ENCODE assay signal across 7 cellular contexts in the genomic region with DNA sequence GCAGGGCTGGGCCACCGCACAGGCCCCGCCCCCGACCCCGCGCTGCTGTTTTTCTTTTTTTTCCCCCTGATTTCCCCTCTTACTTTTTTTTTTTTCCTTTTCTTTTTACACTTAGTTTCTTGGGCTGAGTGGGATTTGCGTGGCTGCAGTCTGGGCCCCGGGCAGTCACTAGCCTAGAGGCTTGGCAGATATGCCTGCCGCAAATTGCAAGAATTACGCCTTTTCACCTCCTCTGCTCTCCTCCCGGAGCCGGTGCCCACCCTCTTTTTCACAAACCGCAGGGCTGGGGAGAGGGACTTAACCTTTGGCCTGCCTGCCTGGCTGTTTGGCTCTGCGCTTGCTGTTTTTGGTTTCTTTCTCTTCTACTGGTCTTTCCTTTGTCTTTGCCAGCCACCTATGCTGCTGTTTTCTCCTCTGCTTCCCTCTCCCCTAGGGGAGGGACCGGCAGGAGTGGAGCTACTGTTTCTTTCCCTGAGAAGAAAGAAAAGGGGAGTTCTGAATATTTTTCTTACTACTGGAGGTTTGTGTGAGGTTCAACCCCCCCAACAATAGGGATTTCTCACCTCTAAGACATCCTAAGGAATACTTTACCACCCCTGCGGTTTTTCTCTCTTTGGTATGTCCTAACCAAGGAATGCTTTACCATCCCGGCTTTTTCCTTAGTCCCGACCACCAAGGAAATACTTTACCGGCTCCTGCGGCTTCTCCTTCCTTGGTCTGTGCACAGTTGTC. TPM values are rescaled to one million over a fixed set of nuclear protein-coding genes. Genes with fewer than 3 reads are reported as not detected.
DNase-seq lines count a peak whose midpoint lies in the region; ATAC-seq, FAIRE-seq and TF ChIP-seq lines count a peak whose summit lies in the region.

No MANE protein-coding gene starts in this region.

- H3K4me3 ChIP-seq in HCT116 (replicated peaks in 1 of 2; ENCODE audit: low read depth in 1 of 2, low read length in 2 of 2): peak overlapping the region; percentile 55 to 61

- peak overlapping the region; percentile 58 for H3K27ac ChIP-seq in HCT116 (ENCODE audit: low read depth, low read length)

- peaks cover 11 to 13% of the 10 kb centered on the region in 2 experiments; a peak in 3 of 4 replicates for H3K36me3 ChIP-seq in HCT116 (ENCODE audit: control insufficient read depth in 1 of 2, insufficient read depth in 2 of 2, low read length in 2 of 2)

- H3K9ac ChIP-seq in HCT116 (ENCODE audit: low read length): peak overlapping the region; percentile 59

- no peak for FAIRE-seq in GM12891 (lab: Jason Lieb, UNC)

- H3K4me1 Mint-ChIP-seq in neural crest cell: peaks cover 40% of the 10 kb centered on the region

- H3K4me3 Mint-ChIP-seq in neural crest cell: peak overlapping the region; percentile 89

- H3K4me2 ChIP-seq in HCT116 (ENCODE audit: low read length): peak overlapping the region; percentile 87

- H3K27ac Mint-ChIP-seq in neural crest cell (ENCODE audit: unreplicated experiment): peak overlapping the region; percentile 97

- no peaks in the 10 kb centered on the region for H3K27me3 Mint-ChIP-seq in neural crest cell (ENCODE audit: low read depth)

- H3K4me1 ChIP-seq in HCT116 (ENCODE audit: control insufficient read depth in 1 of 2, insufficient read depth in 2 of 2, low read length in 2 of 2): peaks cover 9 to 20% of the 10 kb centered on the region in 2 experiments; a peak in 3 of 4 replicates

- CTCF ChIA-PET in HCT116 (lab: Charles Lee): no interaction called here

- intact Hi-C loops in HCT116 (cut with micrococcal nuclease): loop anchor here (5.0 kb wide), 1 partner anchor 56 kb away; a partner anchor contains a TSS

- RAD21 ChIA-PET in HCT116 (lab: Charles Lee; ENCODE audit: low non-redundant PET in 1 of 2, low total read pairs in 2 of 2, uncharacterized antibody in 2 of 2, unreplicated experiment in 2 of 2): no interaction called here

- no TSS peak for BruUV-seq in HCT116 (replicated peaks; lab: Mats Ljungman, UMichigan)

- TF ChIP-seq CTCF in HCT116 (IDR thresholded peaks at IDR 0.05 in 2 of 3, conservative IDR thresholded peaks at IDR 0.05 in 1 of 3; ENCODE audit: borderline replicate concordance in 1 of 3, insufficient read depth in 1 of 3, low read depth in 2 of 3, low read length in 2 of 3): no peak
- no peak for TF ChIP-seq CTCF in neural crest cell (conservative IDR thresholded peaks at IDR 0.05)

- no peaks in the 10 kb centered on the region for H3K9me3 Mint-ChIP-seq in neural crest cell

- no peaks in the 10 kb centered on the region for H3K27me3 ChIP-seq in HCT116 (ENCODE audit: insufficient read depth, low read length)

- no peaks in the 10 kb centered on the region for H3K9me2 ChIP-seq in HCT116 (ENCODE audit: insufficient read depth)

- no peaks in the 10 kb centered on the region for H4K20me1 ChIP-seq in HCT116 (ENCODE audit: insufficient read depth)

- no peak overlapping the region for H2AFZ ChIP-seq in HCT116 (ENCODE audit: low read depth, low read length, poor library complexity, severe bottlenecking)

- peak; percentile 12 for DNase-seq in HCT116 (ENCODE audit: low read depth, low spot score)
- DNase-seq in UCSD-AML1 (lab: John Stamatoyannopoulos, UW; ENCODE audit: unreplicated experiment): peak; percentile 22
- peak; percentile 9 for DNase-seq in fibroblast of the conjunctiva (ENCODE audit: low read depth)
- DNase-seq in neural crest cell (ENCODE audit: low read depth, low spot score): peak; percentile 45
- DNase-seq in NCI-H1694 (lab: John Stamatoyannopoulos, UW): no peak
- no peak for DNase-seq in GM12891 (ENCODE audit: insufficient read length, low spot score)

- no peaks in the 10 kb centered on the region for H3K79me2 ChIP-seq in HCT116 (ENCODE audit: insufficient read depth, low read length)

- peaks cover 6% of the 10 kb centered on the region for H3K36me3 Mint-ChIP-seq in neural crest cell (ENCODE audit: low read depth)

- no peak for TF ChIP-seq POLR2A in HCT116 (IDR thresholded peaks at IDR 0.05; ENCODE audit: borderline replicate concordance, extremely low read depth, insufficient read depth, insufficient read length)
- no peak for TF ChIP-seq POLR2A in GM12891 (IDR thresholded peaks at IDR 0.05; ENCODE audit: low read depth, low read length)

- POLR2A ChIA-PET in HCT116 (lab: Charles Lee): interaction anchor here (1.3 kb wide), 1 partner anchor 11 kb away, joined by 3 read pairs; no protein-coding TSS in a partner anchor

- ATAC-seq in HCT116 (peak; percentile 73), HG03457 (IDR thresholded peaks at IDR 0.05; ENCODE audit: unreplicated experiment) (no peak)

- no peak for TF ChIP-seq RAD21 in HCT116 (IDR thresholded peaks at IDR 0.05; ENCODE audit: low read depth)

- no peaks in the 10 kb centered on the region for H3K9me3 ChIP-seq in HCT116 (ENCODE audit: control insufficient read depth in 1 of 2, insufficient read depth in 1 of 2, low read depth in 1 of 2, low read length in 2 of 2)

TF ChIP-seq in HCT116, 20 proteins besides CTCF, POLR2A, EP300 and RAD21:
- TF ChIP-seq ZFX (IDR thresholded peaks at IDR 0.05): no peak
- no peak for TF ChIP-seq ELF1 (IDR thresholded peaks at IDR 0.05; ENCODE audit: borderline replicate concordance, low read depth)
- TF ChIP-seq EZH2phosphoT487 (IDR thresholded peaks at IDR 0.05; ENCODE audit: borderline replicate concordance): no peak
- TF ChIP-seq, protein P1, sequence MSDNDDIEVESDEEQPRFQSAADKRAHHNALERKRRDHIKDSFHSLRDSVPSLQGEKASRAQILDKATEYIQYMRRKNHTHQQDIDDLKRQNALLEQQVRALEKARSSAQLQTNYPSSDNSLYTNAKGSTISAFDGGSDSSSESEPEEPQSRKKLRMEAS (IDR thresholded peaks at IDR 0.05): no peak

TF ChIP-seq in GM12891, 5 proteins besides CTCF, POLR2A, EP300 and RAD21:
- no peak for TF ChIP-seq POLR2AphosphoS5 (IDR thresholded peaks at IDR 0.05; ENCODE audit: low read depth, low read length)
- no peak for TF ChIP-seq SPI1 (IDR thresholded peaks at IDR 0.05; ENCODE audit: low read depth, low read length)
- no peak for TF ChIP-seq PAX5 (IDR thresholded peaks at IDR 0.05; ENCODE audit: insufficient read depth, low read length, severe bottlenecking)
- no peak for TF ChIP-seq TAF1 (IDR thresholded peaks at IDR 0.05; ENCODE audit: low read depth, low read length)
- no peak for TF ChIP-seq POU2F2 (IDR thresholded peaks at IDR 0.05; ENCODE audit: low read depth, low read length)
TF ChIP-seq in GM12891: peak in this region for 0.

RNA-seq across cellular contexts. Expression of a gene that starts 11.0 kb away (rescaled TPM):
- total RNA-seq in HCT116 (2021; ENCODE audit: unreplicated experiment): 7.1 TPM
- polyA plus RNA-seq in HCT116 (2012): 3.5 and 4.0 TPM in 2 replicates
- total RNA-seq in neural crest cell: 7.3 and 8.8 TPM in 2 replicates
- polyA plus RNA-seq in GM12891 (2012; ENCODE audit: low read depth, missing spikeins): 6.4 TPM

RNA-seq across cellular contexts. Expression of a gene that starts 26.3 kb away (rescaled TPM):
- total RNA-seq in HCT116 (2021; ENCODE audit: unreplicated experiment) (14.1 TPM), neural crest cell (21.6 and 22.6 TPM in 2 replicates)
- polyA plus RNA-seq in HCT116 (2012): 4.0 and 4.2 TPM in 2 replicates
- polyA plus RNA-seq in GM12891 (2012; ENCODE audit: low read depth, missing spikeins): 12.1 TPM

RNA-seq across cellular contexts. Expression of a gene that starts 34.3 kb away (rescaled TPM):
- total RNA-seq in HCT116 (2021; ENCODE audit: unreplicated experiment) (3.5 TPM), neural crest cell (19.6 and 20.1 TPM in 2 replicates)
- 1.6 TPM in 2 replicates for polyA plus RNA-seq in HCT116 (2012)
- 12.4 TPM for polyA plus RNA-seq in GM12891 (2012; ENCODE audit: low read depth, missing spikeins)

RNA-seq across cellular contexts. Expression of a gene that starts 45.9 kb away (rescaled TPM):
- total RNA-seq in HCT116 (2021; ENCODE audit: unreplicated experiment) (25.9 TPM), neural crest cell (45.4 and 46.1 TPM in 2 replicates)
- polyA plus RNA-seq in HCT116 (2012): 6.5 and 9.4 TPM in 2 replicates
- 6.0 TPM for polyA plus RNA-seq in GM12891 (2012; ENCODE audit: low read depth, missing spikeins)

RNA-seq across cellular contexts. Expression of a gene that starts 57.1 kb away (rescaled TPM):
- total RNA-seq in HCT116 (2021; ENCODE audit: unreplicated experiment): 8.6 TPM
- 6.6 and 6.9 TPM in 2 replicates for polyA plus RNA-seq in HCT116 (2012)
- total RNA-seq in neural crest cell: 25.6 and 25.9 TPM in 2 replicates
- 8.2 TPM for polyA plus RNA-seq in GM12891 (2012; ENCODE audit: low read depth, missing spikeins)

Comparison
In these comparisons a context has a peak if more than half of its experiments do, and no peak if none do; other contexts are left out.
1. DNase-seq: peak in HCT116 (single experiment), UCSD-AML1 (single experiment), fibroblast of the conjunctiva (single experiment) and neural crest cell (single experiment); none in NCI-H1694 (single experiment) and GM12891 (single experiment).